22 cellular contexts compared by ENCODE assay signal in genomic region chr15:90124487-90124886, GRCh38. TPM values are rescaled to one million over a fixed set of nuclear protein-coding genes. Genes with fewer than 3 reads are reported as not detected.
DNase-seq lines count a peak whose midpoint lies in the region; ATAC-seq and TF ChIP-seq lines count a peak whose summit lies in the region.
"Had no signal": no experiment of that assay in that cellular context is flagged by ENCODE, and none has a peak within 500 bp of the region (broad histone marks: within the 10 kb centered on the region; RNA-seq: fewer than 3 reads in every experiment).

No MANE protein-coding gene starts in this region.

- H3K4me1 ChIP-seq in Panc1 (ENCODE audit: control insufficient read depth, insufficient read depth, low read length) (peaks cover 11% of the 10 kb centered on the region), hepatocyte (ENCODE audit: insufficient read depth) (peaks cover 10% of the 10 kb centered on the region), mucosa of descending colon (ENCODE audit: low read depth) (no peaks in the 10 kb centered on the region)

- DNase-seq in Panc1 (ENCODE audit: low read depth, low spot score): no peak
- DNase-seq in hepatocyte (ENCODE audit: low spot score): no peak
- no peak for DNase-seq in mucosa of descending colon
- DNase-seq in NCI-H748 (lab: John Stamatoyannopoulos, UW; ENCODE audit: unreplicated experiment): no peak
- no peak for DNase-seq in HCEC 1CT
- DNase-seq in DMS 273 (lab: John Stamatoyannopoulos, UW; ENCODE audit: unreplicated experiment): no peak
- DNase-seq: Calu3, DMS153, Kasumi-1, MV-4-11, NCI-H1105 treated with DMSO at 0.1 percent for 48 hours, NCI-H146, NCI-H1930, NCI-H2107, NCI-H524, NCI-H774, Right ventricle myocardium superior, RPMI8226 had no signal

- ATAC-seq in Panc1: peak; percentile 76
- peak; percentile 95 for ATAC-seq in mucosa of descending colon
- no peak for ATAC-seq in GM21786 (IDR thresholded peaks at IDR 0.05; ENCODE audit: unreplicated experiment)

- BruUV-seq in Panc1 (replicated peaks; lab: Mats Ljungman, UMichigan): no TSS peak

- POLR2A ChIA-PET in Panc1 (lab: Charles Lee): no interaction called here

- H3K27me3 ChIP-seq in Panc1 (ENCODE audit: control insufficient read depth, insufficient read depth, low read length) (no peaks in the 10 kb centered on the region), hepatocyte (no peaks in the 10 kb centered on the region)

- H3K9me3 ChIP-seq in Panc1 (ENCODE audit: control insufficient read depth, insufficient read depth, low read depth, low read length): no peaks in the 10 kb centered on the region
- no peaks in the 10 kb centered on the region for H3K9me3 ChIP-seq in hepatocyte (ENCODE audit: low read depth)
- no peaks in the 10 kb centered on the region for H3K9me3 ChIP-seq in mucosa of descending colon
- H3K9me3 ChIP-seq: SJSA1 had no signal

- no peaks in the 10 kb centered on the region for H3K9me2 ChIP-seq in hepatocyte (replicated peaks; ENCODE audit: insufficient read depth)

- H3K27ac ChIP-seq in 22Rv1: peak overlapping the region; percentile 29; the same call in 1 of the 2 replicates
- no peak overlapping the region for H3K27ac ChIP-seq in Panc1 (ENCODE audit: low read length)
- peak overlapping the region; percentile 47 for H3K27ac ChIP-seq in hepatocyte
- H3K27ac ChIP-seq: HL-60, SJSA1 had no signal

- no peak overlapping the region for H3K4me2 ChIP-seq in hepatocyte

- no peak overlapping the region for H2AFZ ChIP-seq in hepatocyte

- H4K20me1 ChIP-seq in hepatocyte (ENCODE audit: insufficient read depth, poor library complexity, severe bottlenecking): no peaks in the 10 kb centered on the region

- in situ Hi-C loops in Panc1 (cut with HindIII; ENCODE audit: low pct_unique_long_range_greater_than_20kb, low sequenced_read_pairs): no loop called here

- H3K4me3 ChIP-seq in Panc1 (ENCODE audit: low read depth in 2 of 2, low read length in 2 of 2): no peak overlapping the region
- H3K4me3 ChIP-seq in hepatocyte: no peak overlapping the region
- no peak overlapping the region for H3K4me3 ChIP-seq in mucosa of descending colon
- H3K4me3 ChIP-seq: SJSA1 had no signal

- TF ChIP-seq CTCF in 22Rv1 (IDR thresholded peaks at IDR 0.05) (no peak), Panc1 (IDR thresholded peaks at IDR 0.05) (no peak), hepatocyte (IDR thresholded peaks at IDR 0.05; ENCODE audit: poor library complexity) (no peak), mucosa of descending colon (IDR thresholded peaks at IDR 0.05) (no peak)

- H3K36me3 ChIP-seq in Panc1 (ENCODE audit: control insufficient read depth, insufficient read depth, low read length) (no peaks in the 10 kb centered on the region), hepatocyte (replicated peaks; ENCODE audit: insufficient read depth, low read depth) (no peaks in the 10 kb centered on the region), mucosa of descending colon (ENCODE audit: low read depth) (no peaks in the 10 kb centered on the region)
- H3K36me3 ChIP-seq: SJSA1 had no signal

- CTCF ChIA-PET in Panc1 (lab: Charles Lee): no interaction called here

- intact Hi-C loops in Panc1 (cut with micrococcal nuclease; ENCODE audit: unreplicated experiment) (no loop called here), mucosa of descending colon (cut with DNase I, micrococcal nuclease) (no loop called here)

- no peaks in the 10 kb centered on the region for H3K79me2 ChIP-seq in hepatocyte

RNA-seq across cellular contexts. Expression of gene IDH2, which starts 22.2 kb away (rescaled TPM):
- total RNA-seq in Panc1 (2021; ENCODE audit: unreplicated experiment): 197 TPM
- 331 TPM for polyA plus RNA-seq in Panc1 (2012; ENCODE audit: insufficient read length)
- total RNA-seq in hepatocyte: 157 and 163 TPM in 2 replicates
- polyA plus RNA-seq in hepatocyte: 310 and 327 TPM in 2 replicates
- total RNA-seq in mucosa of descending colon: 100 to 1,000 TPM in 2 of 3 donors, 10 to 100 TPM in 1; 84.8 to 262 (median 124) TPM
